In the genomic region with DNA sequence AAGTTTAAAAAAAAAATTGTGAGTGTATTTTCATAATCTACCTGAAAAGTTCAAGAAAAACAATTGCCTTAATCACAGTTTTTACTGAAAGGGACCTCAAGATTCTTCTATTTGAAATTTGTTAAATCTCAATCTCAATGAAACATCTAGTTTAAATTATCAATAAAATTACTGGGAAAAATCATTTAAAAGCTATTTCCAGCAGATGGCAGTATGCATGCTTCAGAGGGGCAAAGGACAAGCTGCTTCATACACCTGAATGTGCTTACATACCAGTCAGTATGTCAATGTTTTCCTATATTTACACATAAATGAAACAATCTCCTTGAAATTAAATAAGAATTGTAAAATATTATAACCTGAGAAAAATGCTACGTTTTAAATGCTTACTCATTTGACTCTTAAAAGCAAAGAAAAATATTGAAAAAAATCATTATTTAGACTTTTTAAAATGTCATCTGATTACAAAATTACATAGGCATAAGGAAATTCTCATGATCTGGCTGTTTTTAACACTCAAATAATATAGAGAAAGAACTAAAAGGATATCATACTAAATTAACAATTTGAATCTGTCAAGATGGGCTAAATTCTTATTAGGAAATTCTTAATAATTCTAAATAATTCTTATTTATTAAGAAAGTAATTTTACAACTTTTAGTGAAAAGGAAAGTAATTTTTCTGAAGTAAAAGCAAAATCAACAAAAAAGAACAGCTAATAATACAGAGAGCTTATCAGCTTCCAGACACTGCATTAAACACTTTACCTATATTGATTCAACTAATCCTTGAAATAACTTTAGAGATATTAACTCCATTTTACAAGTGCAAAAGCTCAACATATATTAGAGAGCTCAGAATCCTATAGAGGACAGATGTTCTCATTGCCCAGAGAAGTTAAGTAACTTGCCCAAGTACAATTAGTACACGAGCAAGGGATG, we compare ENCODE assay signal across 8 cellular contexts.
DNase-seq lines count a peak whose midpoint lies in the region; ATAC-seq and TF ChIP-seq lines count a peak whose summit lies in the region.

No MANE protein-coding gene starts in this region.

- DNase-seq in NCI-H82 (lab: John Stamatoyannopoulos, UW) (peak; percentile 56), NCI-H82 treated with DMSO at 0.1 percent for 48 hours (lab: John Stamatoyannopoulos, UW; ENCODE audit: unreplicated experiment) (no peak), NCI-H1694 (lab: John Stamatoyannopoulos, UW) (peak; percentile 57), MCF 10A (ENCODE audit: unreplicated experiment) (peak; percentile 53), lung (ENCODE audit: low spot score) (no peak), neuronal stem cell (ENCODE audit: low spot score) (no peak)

- no peak overlapping the region for H3K27ac Mint-ChIP-seq in MCF 10A (ENCODE audit: low read depth, unreplicated experiment)

- no peak overlapping the region for H4K8ac ChIP-seq in neuronal stem cell (ENCODE audit: low read depth, low read length)

- H3K27ac ChIP-seq in lung (ENCODE audit: low read depth in 1 of 2, low read length in 1 of 2), result no peak overlapping the region
- H3K27ac ChIP-seq in neuronal stem cell (replicated peaks; ENCODE audit: low read length), result no peak overlapping the region

- WGBS in lung, 2 donors, result 49 to 52% methylated on average over 2 of the region's 2 CpGs
- WGBS in neuronal stem cell (ENCODE audit: extremely low coverage in 2 of 2, insufficient read length in 2 of 2, insufficient replicate concordance in 1 of 2), 2 donors, result no CpG with 5 or more reads among the region's 2 CpGs

- no peaks in the 10 kb centered on the region for H3K27me3 Mint-ChIP-seq in MCF 10A (ENCODE audit: insufficient read depth, unreplicated experiment)

- H3K4me1 Mint-ChIP-seq in MCF 10A (ENCODE audit: insufficient read depth, unreplicated experiment), result no peaks in the 10 kb centered on the region

- H3K36me3 ChIP-seq in lung (ENCODE audit: control insufficient read depth in 2 of 2, insufficient read depth in 2 of 2, low read length in 2 of 2) (no peaks in the 10 kb centered on the region), neuronal stem cell (replicated peaks in 1 of 2; ENCODE audit: control insufficient read depth in 2 of 2, insufficient read depth in 2 of 2, low read length in 2 of 2) (no peaks in the 10 kb centered on the region)

- H3K27me3 ChIP-seq in lung (ENCODE audit: control insufficient read depth, insufficient read depth) (no peaks in the 10 kb centered on the region), neuronal stem cell (ENCODE audit: control insufficient read depth in 3 of 3, insufficient read depth in 3 of 3, low read depth in 1 of 3, low read length in 3 of 3) (no peaks in the 10 kb centered on the region)

- H2BK12ac ChIP-seq in neuronal stem cell (ENCODE audit: low read length), result no peak overlapping the region

- no peak overlapping the region for H3K4me2 ChIP-seq in neuronal stem cell (ENCODE audit: insufficient read depth, low read length, poor library complexity, severe bottlenecking)

- no peak overlapping the region for H3K23ac ChIP-seq in neuronal stem cell (ENCODE audit: low read depth, low read length, poor library complexity)

- no peak overlapping the region for H4K91ac ChIP-seq in neuronal stem cell (ENCODE audit: low read depth, low read length, poor library complexity)

- ATAC-seq in lung (ENCODE audit: insufficient read depth, low FRiP score) (no peak), HG03135 (IDR thresholded peaks at IDR 0.05; ENCODE audit: unreplicated experiment) (no peak), HG03139 (IDR thresholded peaks at IDR 0.05; ENCODE audit: unreplicated experiment) (no peak)

- H3K9ac ChIP-seq in neuronal stem cell (ENCODE audit: low read depth, low read length, poor library complexity), result no peak overlapping the region

- no peak overlapping the region for H3K14ac ChIP-seq in neuronal stem cell (ENCODE audit: low read length)

- H2BK5ac ChIP-seq in neuronal stem cell (ENCODE audit: low read length), result no peak overlapping the region

- H3K4me3 Mint-ChIP-seq in MCF 10A (ENCODE audit: unreplicated experiment), result no peak overlapping the region

- no peak overlapping the region for H3K4ac ChIP-seq in neuronal stem cell (ENCODE audit: low read length)

- H2AK5ac ChIP-seq in neuronal stem cell (ENCODE audit: low read depth, low read length), result no peak overlapping the region

- no TSS peak for BruUV-seq in MCF 10A (replicated peaks; lab: Mats Ljungman, UMichigan)

- H3K4me3 ChIP-seq in lung (no peak overlapping the region), neuronal stem cell (ENCODE audit: low read length in 2 of 2) (no peak overlapping the region)

- peak; percentile 53 for TF ChIP-seq CTCF in MCF 10A (IDR thresholded peaks at IDR 0.05; ENCODE audit: unreplicated experiment)
- TF ChIP-seq CTCF in lung (IDR thresholded peaks at IDR 0.05; ENCODE audit: control extremely low read depth, extremely low read depth), result peak; percentile 21

- CTCF ChIA-PET in MCF 10A (lab: Yijun Ruan, JAX), result interaction anchor here (0.6 to 8.4 kb wide), 37 partner anchors 8 to 1682 kb away, joined by 3 to 164 read pairs (median 4); no protein-coding TSS in a partner anchor

- H3K18ac ChIP-seq in neuronal stem cell (ENCODE audit: low read length), result no peak overlapping the region

- no peak overlapping the region for H2BK120ac ChIP-seq in neuronal stem cell (ENCODE audit: low read depth, low read length)

- H2BK15ac ChIP-seq in neuronal stem cell (ENCODE audit: low read length), result no peak overlapping the region

- H3K36me3 Mint-ChIP-seq in MCF 10A (ENCODE audit: insufficient read depth, unreplicated experiment), result no peaks in the 10 kb centered on the region

- no peaks in the 10 kb centered on the region for H3K9me3 Mint-ChIP-seq in MCF 10A (ENCODE audit: unreplicated experiment)

- intact Hi-C loops in MCF 10A (cut with micrococcal nuclease), result loop anchor here (1.0 kb wide), 3 partner anchors 142 to 694 kb away; no protein-coding TSS in a partner anchor

- H2AFZ ChIP-seq in neuronal stem cell (ENCODE audit: low read length), result no peak overlapping the region

- H3K4me1 ChIP-seq in lung (ENCODE audit: control insufficient read depth in 2 of 2, insufficient read depth in 2 of 2, low read length in 2 of 2) (no peaks in the 10 kb centered on the region), neuronal stem cell (ENCODE audit: control insufficient read depth in 2 of 2, insufficient read depth in 1 of 2, low read depth in 1 of 2, low read length in 2 of 2) (peaks cover 0 to 3% of the 10 kb centered on the region in 2 donors)

- POLR2A ChIA-PET in MCF 10A (lab: Yijun Ruan, JAX), result interaction anchor here (0.7 to 1.3 kb wide), 6 partner anchors 12 to 146 kb away, joined by 3 to 4 read pairs (median 3); no protein-coding TSS in a partner anchor

- no peaks in the 10 kb centered on the region for H3K79me1 ChIP-seq in neuronal stem cell (ENCODE audit: low read depth, low read length)

- H3K9me3 ChIP-seq in lung (ENCODE audit: control insufficient read depth in 2 of 2, insufficient read depth in 1 of 2, low read length in 1 of 2) (no peaks in the 10 kb centered on the region), neuronal stem cell (replicated peaks in 1 of 2; ENCODE audit: control insufficient read depth in 2 of 2, insufficient read depth in 1 of 2, low read depth in 1 of 2, low read length in 2 of 2) (no peaks in the 10 kb centered on the region)

Comparison
In these comparisons a context has a peak if more than half of its experiments do, and no peak if none do; other contexts are left out.
1. DNase-seq: peak in NCI-H82 (single experiment), NCI-H1694 (single experiment) and MCF 10A (single experiment); none in NCI-H82 treated with DMSO at 0.1 percent for 48 hours (single experiment), lung (single experiment) and neuronal stem cell (single experiment).